Comparison of ENCODE assay signal across 16 cellular contexts in genomic region chr18:46062781-46063180, GRCh38.
"Had no signal": no experiment of that assay in that cellular context is flagged by ENCODE, and none has a peak within 500 bp of the region (broad histone marks: within the 10 kb centered on the region; RNA-seq: fewer than 3 reads in every experiment).

No MANE protein-coding gene starts in this region.

- H3K4me3 ChIP-seq: lower lobe of right lung, sigmoid colon, thoracic aorta had no signal

- H3K9me3 ChIP-seq: lower lobe of right lung, sigmoid colon, thoracic aorta had no signal

- FAIRE-seq: endothelial cell of umbilical vein, islet of Langerhans, TTC549 had no signal

- DNase-seq: activated CD4-positive, alpha-beta T cell treated with anti-CD3 and anti-CD28 coated beads, Interleukin-2, amount 50 U/mL, for 4 hours; activated T-cell treated with anti-CD3 and anti-CD28 coated beads for 4 hours; effector CD8-positive, alpha-beta T cell; foreskin melanocyte; glutamatergic neuron; hippocampal formation; lower lobe of right lung; midbrain; nucleus accumbens; posterior cingulate gyrus; sigmoid colon; stimulated activated naive B cell treated with anti-CD40 and anti-IgM and Interleukin-4, amounts not matched to agents 10 μg/mL and 1 μg/mL and 100 μg/mL, for 72 hours had no signal

- H3K36me3 ChIP-seq: lower lobe of right lung, sigmoid colon, thoracic aorta had no signal

- H3K27me3 ChIP-seq: sigmoid colon had no signal

- H3K4me1 ChIP-seq: lower lobe of right lung, sigmoid colon had no signal

- H3K27ac ChIP-seq: lower lobe of right lung, sigmoid colon, thoracic aorta had no signal

- ATAC-seq: lower lobe of right lung; stimulated activated naive B cell treated with anti-CD40 and anti-IgM and Interleukin-4, amounts not matched to agents 10 μg/mL and 1 μg/mL and 100 μg/mL, for 72 hours had no signal
